ENCODE assay signal across 4 cellular contexts in the genomic region with DNA sequence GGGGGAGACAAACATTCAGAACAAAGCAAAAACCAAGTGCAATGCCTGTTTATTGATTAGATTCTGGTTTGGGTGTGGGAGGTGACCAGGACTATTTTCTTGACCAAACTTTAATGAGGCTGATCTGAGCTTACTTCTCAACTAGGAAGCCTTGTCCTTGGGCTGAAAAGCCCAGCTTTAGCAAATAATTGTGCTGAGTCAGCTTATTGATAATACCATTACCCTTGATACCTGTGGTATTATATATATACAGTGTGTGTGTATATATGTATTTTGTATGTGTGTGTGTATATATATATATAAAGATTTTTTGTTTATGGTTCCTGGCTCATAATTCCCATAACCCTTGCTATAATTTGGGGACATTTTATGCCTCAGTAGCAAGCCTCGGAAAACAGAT.
TF ChIP-seq lines count a peak whose summit lies in the region.

No MANE protein-coding gene starts in this region.

TF ChIP-seq in A549, 52 proteins besides CTCF, POLR2A, EP300 and RAD21:
- TF ChIP-seq MAFK (IDR thresholded peaks at IDR 0.05; ENCODE audit: partially characterized antibody) = peak; percentile 41

TF ChIP-seq in IMR-90, 13 proteins besides CTCF, POLR2A, EP300 and RAD21:
- 0 out of 2 replicates have a peak, but pooled peaks have one; percentile 2 for TF ChIP-seq MAFK (IDR thresholded peaks at IDR 0.05; ENCODE audit: low read depth, low read length)
TF ChIP-seq in IMR-90: peak in this region for 1; not testable (repeated sequence) for 12.

TF ChIP-seq in H1, 55 proteins besides CTCF, POLR2A, EP300 and RAD21:
- TF ChIP-seq MAFK (IDR thresholded peaks at IDR 0.05; ENCODE audit: low read depth, low read length) = peak; percentile 81; the same call in 1 of the 2 replicates
TF ChIP-seq in H1: peak in this region for 1; not testable (repeated sequence) for 54.

TF ChIP-seq in HepG2, 621 proteins besides CTCF, POLR2A, EP300 and RAD21:
- TF ChIP-seq MAFF (IDR thresholded peaks at IDR 0.05; ENCODE audit: low read depth, low read length) (peak; percentile 86), MAFK (conservative IDR thresholded peaks at IDR 0.05 in 1 of 2, IDR thresholded peaks at IDR 0.05 in 1 of 2; ENCODE audit: low read length in 2 of 2) (peak; percentile 63 to 87)
